24 cellular contexts compared by ENCODE assay signal in genomic region chr15:76584868-76585572, GRCh38.
"Had no signal": no experiment of that assay in that cellular context is flagged by ENCODE, and none has a peak within 500 bp of the region (broad histone marks: within the 10 kb centered on the region; RNA-seq: fewer than 3 reads in every experiment).

No MANE protein-coding gene starts in this region.

- H3K27ac ChIP-seq: colonic mucosa, epithelial cell of prostate, gastrocnemius medialis, left lung, lower lobe of right lung, prostate gland, right lobe of liver, suprapubic skin, transverse colon, vagina had no signal

- H3K9me3 ChIP-seq: colonic mucosa, prostate gland, right lobe of liver had no signal

- H3K36me3 ChIP-seq: colonic mucosa, gastrocnemius medialis, lower lobe of right lung, prostate gland, right lobe of liver, vagina had no signal

- H3K27me3 ChIP-seq: colonic mucosa, gastrocnemius medialis, left lung, right lobe of liver, suprapubic skin, transverse colon, vagina had no signal

- DNase-seq: colonic mucosa; effector CD8-positive, alpha-beta T cell; endodermal cell; foreskin fibroblast; gastrocnemius medialis; head of caudate nucleus; hippocampal formation; left cardiac atrium; left lung; lower lobe of right lung; naive thymus-derived CD8-positive, alpha-beta T cell; nephron progenitor cell; nucleus accumbens; right lobe of liver; small intestine; stimulated activated CD4-positive, alpha-beta T cell treated with anti-CD3 and anti-CD28 coated beads, Interleukin-15, amount 100 ng/mL, for 24 hours; stimulated activated CD4-positive, alpha-beta T cell treated with anti-CD3 and anti-CD28 coated beads, Interleukin-2, amount 100 ng/mL, for 48 hours; stimulated activated naive B cell treated with anti-CD40 and anti-IgM and Interleukin-4, amounts not matched to agents 10 μg/mL and 1 μg/mL and 100 μg/mL, for 72 hours; transverse colon had no signal

- H3K4me1 ChIP-seq: colonic mucosa, gastrocnemius medialis, left lung, lower lobe of right lung, prostate gland, right lobe of liver, suprapubic skin, vagina had no signal

- H3K4me3 ChIP-seq: colonic mucosa, gastrocnemius medialis, left lung, lower lobe of right lung, prostate gland, right lobe of liver, suprapubic skin, transverse colon, vagina had no signal

- ATAC-seq: esophagus mucosa; gastrocnemius medialis; left lung; lower lobe of right lung; naive thymus-derived CD8-positive, alpha-beta T cell; right lobe of liver; stimulated activated naive B cell treated with anti-CD40 and anti-IgM and Interleukin-4, amounts not matched to agents 10 μg/mL and 1 μg/mL and 100 μg/mL, for 72 hours had no signal
